28 cellular contexts compared by ENCODE assay signal in genomic region chr9:16532272-16532671, GRCh38.
DNase-seq lines count a peak whose midpoint lies in the region; ATAC-seq, FAIRE-seq and TF ChIP-seq lines count a peak whose summit lies in the region.
"Had no signal": no experiment of that assay in that cellular context is flagged by ENCODE, and none has a peak within 500 bp of the region (broad histone marks: within the 10 kb centered on the region; RNA-seq: fewer than 3 reads in every experiment).

No MANE protein-coding gene starts in this region.

- RAD21 ChIA-PET in GM12878 (lab: Charles Lee; ENCODE audit: unreplicated experiment) = no interaction called here

- CTCF ChIA-PET in GM12878 (lab: Yijun Ruan, JAX) = interaction anchor here (0.6 to 1.9 kb wide), 7 partner anchors 9 to 226 kb away, joined by 3 to 6 read pairs (median 4); no protein-coding TSS in a partner anchor

- H3K27ac ChIP-seq in GM12878 (ENCODE audit: control insufficient read depth, insufficient read depth) = no peak overlapping the region
- H3K27ac ChIP-seq in osteoblast (ENCODE audit: low read depth, low read length) = peak overlapping the region; percentile 64
- H3K27ac ChIP-seq: C4-2B, esophagus muscularis mucosa, heart right ventricle, PC-9 had no signal

- ATAC-seq in GM12878 = peak; percentile 48; the same call in 2 of the 3 replicates
- ATAC-seq: heart right ventricle; K562; Right ventricle myocardium inferior; stimulated activated effector memory CD8-positive, alpha-beta T cell treated with anti-CD3 and anti-CD28 coated beads, Interleukin-12 subunit alpha, Interleukin-12 subunit beta, amount 100 ng/mL, for 72 hours had no signal

- H3K9me3 ChIP-seq in GM12878 (replicated peaks; ENCODE audit: control insufficient read depth, insufficient read depth, low read length) (no peaks in the 10 kb centered on the region), osteoblast (ENCODE audit: low read depth, low read length) (no peaks in the 10 kb centered on the region)
- H3K9me3 ChIP-seq: esophagus muscularis mucosa, heart right ventricle, sigmoid colon had no signal

- in situ Hi-C loops in GM12878 (cut with MboI) = no loop called here

- no peak for TF ChIP-seq POLR2A in GM12878 (IDR thresholded peaks at IDR 0.05; ENCODE audit: low read depth, low read length)

- DNase-seq in DMS 273 (lab: John Stamatoyannopoulos, UW; ENCODE audit: unreplicated experiment) (peak; percentile 57), NCI-H526 (lab: John Stamatoyannopoulos, UW) (peak; percentile 61 to 67), GM12878 (ENCODE audit: low read depth, low spot score) (no peak), osteoblast (ENCODE audit: insufficient read length, low spot score, missing footprints) (no peak), NCI-H2227 (lab: John Stamatoyannopoulos, UW; ENCODE audit: unreplicated experiment) (no peak), NCI-H2029 (lab: John Stamatoyannopoulos, UW) (no peak), NCI-H2107 treated with DMSO at 0.1 percent for 48 hours (lab: John Stamatoyannopoulos, UW; ENCODE audit: unreplicated experiment) (no peak), NCI-H748 (lab: John Stamatoyannopoulos, UW; ENCODE audit: unreplicated experiment) (no peak)
- DNase-seq: activated CD4-positive, alpha-beta memory T cell treated with anti-CD3 and anti-CD28 coated beads, Interleukin-2, amount 10 ng/mL, durations not matched to agents 7 days and 5 days; activated CD8-positive, alpha-beta memory T cell treated with anti-CD3 and anti-CD28 coated beads, Interleukin-2, amount 50 U/mL, for 4 hours; activated naive CD4-positive, alpha-beta T cell treated with Interleukin-2 at 50 U/mL for 16 hours; COR-L47; DMS79 treated with DMSO at 0.1 percent for 48 hours; foreskin melanocyte; GDM1; heart right ventricle; naive B cell; NCI-H510A; NK-92 treated with Interleukin-12 subunit alpha and Interleukin-12 subunit beta, amount 100 ng/mL, for 24 hours; PC-9; sigmoid colon; stimulated activated CD4-positive, alpha-beta T cell treated with anti-CD3 and anti-CD28 coated beads, Interleukin-15, amount 100 ng/mL, for 24 hours had no signal

- SMC1A ChIA-PET in GM12878 (lab: Charles Lee; ENCODE audit: uncharacterized antibody, unreplicated experiment) = interaction anchor here (0.7 to 2.3 kb wide), 6 partner anchors 9 to 330 kb away, joined by 3 to 11 read pairs (median 4); no protein-coding TSS in a partner anchor

- TF ChIP-seq EP300 in GM12878 (IDR thresholded peaks at IDR 0.05; ENCODE audit: borderline replicate concordance in 1 of 2, control insufficient read depth in 1 of 2, low read depth in 2 of 2, low read length in 2 of 2) = no peak

- H3K4me1 ChIP-seq in GM12878 (ENCODE audit: control insufficient read depth, insufficient read depth, low read length) (no peaks in the 10 kb centered on the region), osteoblast (ENCODE audit: insufficient read depth, low read length) (peaks cover 24% of the 10 kb centered on the region)
- H3K4me1 ChIP-seq: heart right ventricle had no signal

- intact Hi-C loops in GM12878 (cut with micrococcal nuclease; ENCODE audit: unreplicated experiment) = no loop called here

- H3K9ac ChIP-seq in GM12878 (ENCODE audit: control insufficient read depth, insufficient read depth, low read length) = no peak overlapping the region

- TF ChIP-seq RAD21 in GM12878 (IDR thresholded peaks at IDR 0.05; ENCODE audit: insufficient read depth, low read depth, low read length) = no peak

- no peaks in the 10 kb centered on the region for H3K27me3 ChIP-seq in GM12878 (replicated peaks in 1 of 2; ENCODE audit: control insufficient read depth in 2 of 2, insufficient read depth in 2 of 2, low read length in 1 of 2)
- no peaks in the 10 kb centered on the region for H3K27me3 ChIP-seq in osteoblast (ENCODE audit: insufficient read depth, low read length)
- H3K27me3 ChIP-seq: esophagus muscularis mucosa, sigmoid colon had no signal

- H3K79me2 ChIP-seq in GM12878 (ENCODE audit: control insufficient read depth, insufficient read depth, low read length) (no peaks in the 10 kb centered on the region), osteoblast (ENCODE audit: insufficient read depth, low read length) (peaks cover 4% of the 10 kb centered on the region)

- POLR2A ChIA-PET in GM12878 (lab: Charles Lee) = interaction anchor here (0.6 to 0.9 kb wide), 2 partner anchors 11 to 35 kb away, joined by 3 read pairs; no protein-coding TSS in a partner anchor

- no peaks in the 10 kb centered on the region for H4K20me1 ChIP-seq in GM12878 (ENCODE audit: control insufficient read depth, insufficient read depth)
- no peaks in the 10 kb centered on the region for H4K20me1 ChIP-seq in osteoblast (ENCODE audit: insufficient read depth, low read length)

- no peak for TF ChIP-seq CTCF in GM12878 (IDR thresholded peaks at IDR 0.05 in 2 of 3, conservative IDR thresholded peaks at IDR 0.05 in 1 of 3; ENCODE audit: control insufficient read depth in 2 of 3, extremely low read depth in 1 of 3, insufficient read depth in 1 of 3, low read depth in 3 of 3, low read length in 3 of 3)
- TF ChIP-seq CTCF in osteoblast (IDR thresholded peaks at IDR 0.05; ENCODE audit: extremely low read depth, low read depth, low read length) = no peak

- H2AFZ ChIP-seq in GM12878 (ENCODE audit: control insufficient read depth, low read depth, low read length) = no peak overlapping the region
- no peak overlapping the region for H2AFZ ChIP-seq in osteoblast (ENCODE audit: low read length)
- H2AFZ ChIP-seq: PC-9 had no signal

- 0% methylated on average over 3 of the region's 3 CpGs for WGBS in GM12878 (ENCODE audit: insufficient coverage, insufficient replicate concordance, low lambda C conversion rate, missing lambda C conversion rate)

- H3K4me3 ChIP-seq in GM12878 (no peak overlapping the region), osteoblast (ENCODE audit: insufficient read depth, low read length) (no peak overlapping the region)
- H3K4me3 ChIP-seq: esophagus muscularis mucosa, heart right ventricle, K562, PC-9, sigmoid colon had no signal

- no peak for FAIRE-seq in GM12878 (lab: Jason Lieb, UNC)
- FAIRE-seq: HTR-8/SVneo, K562 had no signal

- H3K36me3 ChIP-seq in GM12878 (ENCODE audit: control insufficient read depth in 2 of 2, insufficient read depth in 2 of 2, low read length in 1 of 2) (no peaks in the 10 kb centered on the region), osteoblast (ENCODE audit: insufficient read depth, low read length) (no peaks in the 10 kb centered on the region)
- H3K36me3 ChIP-seq: esophagus muscularis mucosa, heart right ventricle, sigmoid colon had no signal

- no TSS peak for BruUV-seq in GM12878 (replicated peaks; lab: Mats Ljungman, UMichigan)

- H3K4me2 ChIP-seq in GM12878 (ENCODE audit: control insufficient read depth, insufficient read depth) = no peak overlapping the region
- H3K4me2 ChIP-seq in osteoblast (ENCODE audit: insufficient read depth, low read length) = no peak overlapping the region
- H3K4me2 ChIP-seq: PC-9 had no signal

TF ChIP-seq in GM12878, 131 proteins besides CTCF, POLR2A, EP300 and RAD21:
- no peak for TF ChIP-seq USF2 (IDR thresholded peaks at IDR 0.05; ENCODE audit: borderline replicate concordance, low read depth, low read length)
- no peak for TF ChIP-seq ETV6 (conservative IDR thresholded peaks at IDR 0.05 in 1 of 2, IDR thresholded peaks at IDR 0.05 in 1 of 2; ENCODE audit: borderline replicate concordance in 1 of 2, low read depth in 1 of 2)
- TF ChIP-seq SMARCA5 (IDR thresholded peaks at IDR 0.05) = no peak
- no peak for TF ChIP-seq POU2F2 (IDR thresholded peaks at IDR 0.05; ENCODE audit: borderline replicate concordance, low read depth, low read length)
- no peak for TF ChIP-seq IKZF2 (IDR thresholded peaks at IDR 0.05)
- no peak for TF ChIP-seq MEF2A (IDR thresholded peaks at IDR 0.05; ENCODE audit: insufficient read depth, low read depth, low read length)
- TF ChIP-seq POLR2AphosphoS5 (IDR thresholded peaks at IDR 0.05; ENCODE audit: low read length) = no peak
- no peak for TF ChIP-seq HDAC2 (IDR thresholded peaks at IDR 0.05)
- TF ChIP-seq HDAC6 (IDR thresholded peaks at IDR 0.05; ENCODE audit: unreplicated experiment) = no peak
- TF ChIP-seq BCL11A (IDR thresholded peaks at IDR 0.05; ENCODE audit: low read depth, low read length) = no peak

Comparison
In these comparisons a context has a peak if more than half of its experiments do, and no peak if none do; other contexts are left out.
1. DNase-seq: peak in DMS 273 (single experiment) and NCI-H526 (2 of 2); none in GM12878 (single experiment), osteoblast (single experiment), NCI-H2227 (single experiment), NCI-H2029 (single experiment), NCI-H2107 treated with DMSO at 0.1 percent for 48 hours (single experiment) and NCI-H748 (single experiment).